1 cellular context compared by ENCODE assay signal in the genomic region with DNA sequence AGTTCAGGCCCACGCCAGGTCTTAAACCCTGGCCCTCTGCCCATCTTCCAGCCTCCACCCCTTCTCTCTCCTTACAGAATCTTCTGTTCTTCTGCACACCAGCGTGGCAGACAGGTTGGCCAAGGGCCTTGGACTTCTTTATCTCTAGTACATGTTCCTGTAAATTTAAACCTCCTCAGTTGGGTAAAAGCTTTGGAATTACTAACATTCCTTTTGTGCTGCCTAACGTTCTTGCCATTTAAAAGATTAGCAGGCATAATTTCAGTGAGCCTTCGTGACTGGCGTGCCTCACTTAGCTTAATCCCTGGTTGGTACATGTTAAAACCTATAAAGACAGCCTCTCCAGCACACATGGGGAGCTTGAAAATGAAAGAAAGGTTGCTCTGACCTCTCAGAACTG.
TF ChIP-seq lines count a peak whose summit lies in the region.

No MANE protein-coding gene starts in this region.

TF ChIP-seq in IMR-90, 13 proteins besides CTCF, POLR2A, EP300 and RAD21:
- no peak for TF ChIP-seq RFX5 (IDR thresholded peaks at IDR 0.05; ENCODE audit: low read depth, low read length)
- no peak for TF ChIP-seq RCOR1 (IDR thresholded peaks at IDR 0.05; ENCODE audit: insufficient replicate concordance, low read length)
- no peak for TF ChIP-seq MXI1 (IDR thresholded peaks at IDR 0.05; ENCODE audit: borderline replicate concordance, low read depth, low read length)
- no peak for TF ChIP-seq CHD1 (IDR thresholded peaks at IDR 0.05; ENCODE audit: low read depth, low read length)
- TF ChIP-seq FOS (IDR thresholded peaks at IDR 0.05; ENCODE audit: low read depth, low read length): no peak
- TF ChIP-seq, protein P1, sequence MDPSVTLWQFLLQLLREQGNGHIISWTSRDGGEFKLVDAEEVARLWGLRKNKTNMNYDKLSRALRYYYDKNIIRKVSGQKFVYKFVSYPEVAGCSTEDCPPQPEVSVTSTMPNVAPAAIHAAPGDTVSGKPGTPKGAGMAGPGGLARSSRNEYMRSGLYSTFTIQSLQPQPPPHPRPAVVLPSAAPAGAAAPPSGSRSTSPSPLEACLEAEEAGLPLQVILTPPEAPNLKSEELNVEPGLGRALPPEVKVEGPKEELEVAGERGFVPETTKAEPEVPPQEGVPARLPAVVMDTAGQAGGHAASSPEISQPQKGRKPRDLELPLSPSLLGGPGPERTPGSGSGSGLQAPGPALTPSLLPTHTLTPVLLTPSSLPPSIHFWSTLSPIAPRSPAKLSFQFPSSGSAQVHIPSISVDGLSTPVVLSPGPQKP (IDR thresholded peaks at IDR 0.05; ENCODE audit: borderline replicate concordance, low read depth, low read length): no peak
- no peak for TF ChIP-seq SMC3 (IDR thresholded peaks at IDR 0.05; ENCODE audit: low read depth, low read length)
- TF ChIP-seq USF2 (IDR thresholded peaks at IDR 0.05; ENCODE audit: low read depth, low read length): no peak
- no peak for TF ChIP-seq NFE2L2 (IDR thresholded peaks at IDR 0.05; ENCODE audit: low read depth, low read length)
- TF ChIP-seq CEBPB (IDR thresholded peaks at IDR 0.05; ENCODE audit: low read depth, low read length): no peak
